Comparison of ENCODE assay signal across 29 cellular contexts in genomic region chr6:88480822-88481221, GRCh38.
"Had no signal": no experiment of that assay in that cellular context is flagged by ENCODE, and none has a peak within 500 bp of the region (broad histone marks: within the 10 kb centered on the region; RNA-seq: fewer than 3 reads in every experiment).

No MANE protein-coding gene starts in this region.

- H3K4me2 ChIP-seq: hepatocyte, smooth muscle cell had no signal

- H3K4me1 ChIP-seq: esophagus muscularis mucosa, foreskin keratinocyte, gastroesophageal sphincter, heart left ventricle, left lung, parathyroid adenoma, right atrium auricular region, suprapubic skin, transverse colon, upper lobe of right lung, uterus had no signal

- H3K4me3 Mint-ChIP-seq: mesothelial cell of epicardium; naive B cell; nephron; stimulated activated naive CD8-positive, alpha-beta T cell treated with anti-CD3 and anti-CD28 coated beads, Interleukin-15, amount 100 ng/mL, for 72 hours had no signal

- H3K4me1 Mint-ChIP-seq: mesothelial cell of epicardium; nephron; stimulated activated naive CD8-positive, alpha-beta T cell treated with anti-CD3 and anti-CD28 coated beads, Interleukin-15, amount 100 ng/mL, for 72 hours had no signal

- ATAC-seq: foreskin keratinocyte; gastroesophageal sphincter; heart left ventricle; left cardiac atrium; left lung; mucosa of descending colon; sciatic nerve; stimulated activated naive CD8-positive, alpha-beta T cell treated with anti-CD3 and anti-CD28 coated beads, Interleukin-15, amount 100 ng/mL, for 72 hours; upper lobe of right lung had no signal

- H3K27ac Mint-ChIP-seq: mesothelial cell of epicardium; nephron; progenitor cell of endocrine pancreas; stimulated activated naive CD8-positive, alpha-beta T cell treated with anti-CD3 and anti-CD28 coated beads, Interleukin-15, amount 100 ng/mL, for 72 hours had no signal

- H2AFZ ChIP-seq: hepatocyte, parathyroid adenoma had no signal

- H3K36me3 ChIP-seq: esophagus muscularis mucosa, gastroesophageal sphincter, heart left ventricle, left lung, right atrium auricular region, suprapubic skin, transverse colon, upper lobe of right lung, uterus had no signal

- H3K36me3 Mint-ChIP-seq: mesothelial cell of epicardium had no signal

- H3K4me3 ChIP-seq: esophagus muscularis mucosa, gastroesophageal sphincter, heart left ventricle, hepatocyte, left lung, mucosa of descending colon, right atrium auricular region, smooth muscle cell, suprapubic skin, transverse colon, upper lobe of right lung, uterus had no signal

- H3K27me3 ChIP-seq: esophagus muscularis mucosa, foreskin keratinocyte, gastroesophageal sphincter, heart left ventricle, hepatocyte, left lung, right atrium auricular region, suprapubic skin, transverse colon, upper lobe of right lung, uterus had no signal

- H3K9me3 ChIP-seq: mucosa of descending colon, suprapubic skin, transverse colon, upper lobe of right lung, uterus had no signal

- H3K9ac ChIP-seq: parathyroid adenoma had no signal

- H3K27ac ChIP-seq: esophagus muscularis mucosa, foreskin keratinocyte, gastroesophageal sphincter, heart left ventricle, hepatocyte, left lung, parathyroid adenoma, right atrium auricular region, suprapubic skin, transverse colon, upper lobe of right lung, uterus had no signal

- H3K27me3 Mint-ChIP-seq: progenitor cell of endocrine pancreas; stimulated activated naive CD8-positive, alpha-beta T cell treated with anti-CD3 and anti-CD28 coated beads, Interleukin-15, amount 100 ng/mL, for 72 hours had no signal

- DNase-seq: cortex of kidney; effector CD8-positive, alpha-beta T cell; foreskin keratinocyte; heart left ventricle; left cardiac atrium; left lung; mesenchymal stem cell; mucosa of descending colon; naive B cell; stimulated activated CD4-positive, alpha-beta T cell treated with anti-CD3 and anti-CD28 coated beads, Interleukin-12 subunit alpha, Interleukin-12 subunit beta, amount 100 ng/mL, for 4 hours; stimulated activated CD4-positive, alpha-beta T cell treated with anti-CD3 and anti-CD28 coated beads, Interleukin-1b, Interleukin-23, amount 100 ng/mL, for 48 hours; stimulated activated CD4-positive, alpha-beta T cell treated with anti-CD3 and anti-CD28 coated beads, Interleukin-4, amount 100 ng/mL, for 1 hour; stimulated activated CD8-positive, alpha-beta memory T cell treated with anti-CD3 and anti-CD28 coated beads, Interleukin-4, amount 100 ng/mL, for 48 hours; stimulated activated naive CD4-positive, alpha-beta T cell; stimulated activated naive CD8-positive, alpha-beta T cell treated with anti-CD3 and anti-CD28 coated beads, Interleukin-15, amount 100 ng/mL, for 72 hours; transverse colon; upper lobe of right lung; uterus had no signal
